Comparison of ENCODE assay signal across 17 cellular contexts in genomic region chr2:10783421-10783820, GRCh38. TPM values are rescaled to one million over a fixed set of nuclear protein-coding genes. Genes with fewer than 3 reads are reported as not detected.
DNase-seq lines count a peak whose midpoint lies in the region; ATAC-seq, FAIRE-seq and TF ChIP-seq lines count a peak whose summit lies in the region.
"Had no signal": no experiment of that assay in that cellular context is flagged by ENCODE, and none has a peak within 500 bp of the region (broad histone marks: within the 10 kb centered on the region; RNA-seq: fewer than 3 reads in every experiment).

No MANE protein-coding gene starts in this region.

- BruUV-seq in Calu3 (replicated peaks; lab: Mats Ljungman, UMichigan) (TSS peak; percentile 88), OCI-LY7 (replicated peaks; lab: Mats Ljungman, UMichigan) (TSS peak; percentile 83), K562 (replicated peaks; lab: Mats Ljungman, UMichigan) (TSS peak; percentile 45)

- H3K27me3 Mint-ChIP-seq in Calu3 (ENCODE audit: unreplicated experiment): no peaks in the 10 kb centered on the region
- H3K27me3 Mint-ChIP-seq: CD4-positive, CD25-positive, alpha-beta regulatory T cell; IgD-negative memory B cell had no signal

- H3K4me1 ChIP-seq in OCI-LY7 (ENCODE audit: insufficient read depth, low read length, poor library complexity, severe bottlenecking): no peaks in the 10 kb centered on the region
- H3K4me1 ChIP-seq in K562 (replicated peaks in 1 of 2; ENCODE audit: control insufficient read depth in 2 of 2, insufficient read depth in 2 of 2, low read length in 2 of 2): peaks cover 0 to under 1% of the 10 kb centered on the region in 2 experiments; a peak in 1 of 5 replicates
- no peaks in the 10 kb centered on the region for H3K4me1 ChIP-seq in HAP-1
- no peaks in the 10 kb centered on the region for H3K4me1 ChIP-seq in psoas muscle

- no peaks in the 10 kb centered on the region for H3K9me1 ChIP-seq in K562 (ENCODE audit: control insufficient read depth, insufficient read depth, low read length)

- H3K4me2 ChIP-seq in OCI-LY7 (ENCODE audit: low read length) (no peak overlapping the region), K562 (ENCODE audit: insufficient read depth, low read length) (no peak overlapping the region)

- H3K27ac Mint-ChIP-seq in Calu3 (ENCODE audit: unreplicated experiment): no peak overlapping the region
- H3K27ac Mint-ChIP-seq: H9, IgD-negative memory B cell had no signal

- CTCF ChIA-PET in Calu3 (lab: Charles Lee) (no interaction called here), OCI-LY7 (lab: Charles Lee; ENCODE audit: unreplicated experiment) (no interaction called here), K562 (lab: Yijun Ruan, JAX; ENCODE audit: low intra/inter-chr PET ratio) (no interaction called here)

- TF ChIP-seq RAD21 in K562 (CRISPR knock-in tag; conservative IDR thresholded peaks at IDR 0.05 in 1 of 2, IDR thresholded peaks at IDR 0.05 in 1 of 2): no peak

- TF ChIP-seq POLR2A in K562 (conservative IDR thresholded peaks at IDR 0.05): no peak

- H3K27ac ChIP-seq in OCI-LY7 (ENCODE audit: low read depth, low read length, poor library complexity, severe bottlenecking) (no peak overlapping the region), K562 (ENCODE audit: extremely low read depth, low read depth, low read length) (no peak overlapping the region), psoas muscle (no peak overlapping the region)

- ATAC-seq in K562 (no peak), SK-N-SH treated with all-trans-retinoic acid at 6 μM for 48 hours (no peak), psoas muscle (no peak)

- H3K36me3 Mint-ChIP-seq in Calu3 (ENCODE audit: insufficient read depth, unreplicated experiment): peaks cover 90% of the 10 kb centered on the region

- intact Hi-C loops in Calu3 (cut with micrococcal nuclease; ENCODE audit: unreplicated experiment) (loop anchor here (2.0 to 10.0 kb wide), 2 partner anchors 27 to 79 kb away; no protein-coding TSS in a partner anchor), OCI-LY7 (cut with micrococcal nuclease; ENCODE audit: unreplicated experiment) (no loop called here), K562 (cut with micrococcal nuclease) (no loop called here), psoas muscle (cut with DNase I) (no loop called here)

- no peaks in the 10 kb centered on the region for H3K79me2 ChIP-seq in OCI-LY7 (ENCODE audit: insufficient read depth, low read depth, low read length)
- H3K79me2 ChIP-seq in K562 (ENCODE audit: control insufficient read depth, insufficient read depth, low read length): no peaks in the 10 kb centered on the region; the same call in 2 of the 3 replicates

- POLR2A ChIA-PET in OCI-LY7 (lab: Charles Lee) (no interaction called here), K562 (lab: Yijun Ruan, JAX) (interaction anchor here (1.7 kb wide), 1 partner anchor 12 kb away, joined by 5 read pairs; no protein-coding TSS in a partner anchor)

- no peak for TF ChIP-seq EP300 in K562 (IDR thresholded peaks at IDR 0.05; ENCODE audit: low read length)

- WGBS in K562 (ENCODE audit: insufficient coverage, low coverage, missing lambda C conversion rate): 95% methylated on average over 4 of the region's 4 CpGs
- 91 to 93% (median 91%) methylated on average over 4 of the region's 4 CpGs for WGBS in psoas muscle, 3 donors

- peaks cover 89% of the 10 kb centered on the region for H3K36me3 ChIP-seq in OCI-LY7 (ENCODE audit: insufficient read depth, low read length)
- H3K36me3 ChIP-seq in K562 (ENCODE audit: control insufficient read depth, insufficient read depth, low read length): peaks cover 86% of the 10 kb centered on the region
- H3K36me3 ChIP-seq in HAP-1 (replicated peaks): peaks cover 74% of the 10 kb centered on the region
- peaks cover 19 to 96% of the 10 kb centered on the region in 2 donors for H3K36me3 ChIP-seq in psoas muscle (ENCODE audit: insufficient read depth in 1 of 2, low read depth in 1 of 2)

- no peak overlapping the region for H3K4me3 Mint-ChIP-seq in Calu3 (ENCODE audit: low read depth, unreplicated experiment)
- H3K4me3 Mint-ChIP-seq: H9, IgD-negative memory B cell had no signal

- in situ Hi-C loops in K562 (cut with MboI) (no loop called here), HAP-1 (cut with MboI; ENCODE audit: low sequenced_read_pairs) (no loop called here)

- H3K27me3 ChIP-seq in K562 (ENCODE audit: control insufficient read depth in 2 of 2, insufficient read depth in 2 of 2, low read length in 2 of 2) (no peaks in the 10 kb centered on the region), HAP-1 (ENCODE audit: low read depth) (no peaks in the 10 kb centered on the region), psoas muscle (ENCODE audit: insufficient read depth in 3 of 3, low read length in 2 of 3) (no peaks in the 10 kb centered on the region)

- no peaks in the 10 kb centered on the region for H3K9me2 ChIP-seq in OCI-LY7 (ENCODE audit: insufficient read depth, low read length)

- no peak overlapping the region for H3K9ac ChIP-seq in K562 (ENCODE audit: insufficient read depth in 1 of 2, low read depth in 2 of 2, low read length in 2 of 2)

- DNase-seq in Calu3 (no peak), OCI-LY7 (ENCODE audit: low spot score) (no peak), K562 (ENCODE audit: extremely low read depth in 1 of 4, low spot score in 3 of 4) (no peak), kidney tubule cell (ENCODE audit: low spot score) (peak; percentile 66), NCI-H510A treated with DMSO at 0.1 percent for 48 hours (lab: John Stamatoyannopoulos, UW) (no peak), HAP-1 (ENCODE audit: low spot score in 2 of 2) (no peak), psoas muscle (no peak)
- DNase-seq: CD4-positive, CD25-positive, alpha-beta regulatory T cell; H9; NCI-H1048; NCI-H146; NCI-H2227 treated with DMSO at 0.1 percent for 48 hours; NCI-H69; NK-92 treated with Interleukin-12 subunit alpha and Interleukin-12 subunit beta, amount 100 ng/mL, for 24 hours; Right ventricle myocardium superior had no signal

- H3K4me1 Mint-ChIP-seq in Calu3 (ENCODE audit: low read depth, unreplicated experiment): peaks cover 17% of the 10 kb centered on the region
- H3K4me1 Mint-ChIP-seq: H9, IgD-negative memory B cell had no signal

- no peak for FAIRE-seq in K562 (lab: Jason Lieb, UNC)

- no peaks in the 10 kb centered on the region for H4K20me1 ChIP-seq in OCI-LY7 (ENCODE audit: insufficient read depth, low read length)
- H4K20me1 ChIP-seq in K562 (replicated peaks; ENCODE audit: control insufficient read depth, insufficient read depth, low read length): peaks cover 10% of the 10 kb centered on the region

- H3K9me3 ChIP-seq in OCI-LY7 (ENCODE audit: low read length): no peaks in the 10 kb centered on the region
- H3K9me3 ChIP-seq in K562 (replicated peaks; ENCODE audit: control insufficient read depth, insufficient read depth, low read depth, low read length): no peaks in the 10 kb centered on the region
- no peaks in the 10 kb centered on the region for H3K9me3 ChIP-seq in HAP-1
- H3K9me3 ChIP-seq in psoas muscle: no peaks in the 10 kb centered on the region

- H2AFZ ChIP-seq in OCI-LY7 (ENCODE audit: low read length): no peak overlapping the region
- no peak overlapping the region for H2AFZ ChIP-seq in K562 (ENCODE audit: low read depth, low read length)

- no peak for TF ChIP-seq CTCF in Calu3 (IDR thresholded peaks at IDR 0.05; ENCODE audit: unreplicated experiment)
- no peak for TF ChIP-seq CTCF in OCI-LY7 (conservative IDR thresholded peaks at IDR 0.05; ENCODE audit: low read length)
- no peak for TF ChIP-seq CTCF in K562 (IDR thresholded peaks at IDR 0.05 in 2 of 3, conservative IDR thresholded peaks at IDR 0.05 in 1 of 3; ENCODE audit: insufficient read depth in 2 of 3, low read depth in 1 of 3, low read length in 3 of 3)
- no peak for TF ChIP-seq CTCF in psoas muscle (IDR thresholded peaks at IDR 0.05)

- H3K4me3 ChIP-seq in OCI-LY7 (ENCODE audit: low read depth, low read length, poor library complexity, severe bottlenecking) (no peak overlapping the region), K562 (no peak overlapping the region), HAP-1 (no peak overlapping the region), psoas muscle (no peak overlapping the region)

- no peaks in the 10 kb centered on the region for H3K9me3 Mint-ChIP-seq in Calu3 (ENCODE audit: low read depth, unreplicated experiment)
- H3K9me3 Mint-ChIP-seq: CD4-positive, CD25-positive, alpha-beta regulatory T cell; H9; IgD-negative memory B cell had no signal

TF ChIP-seq in K562, 482 proteins besides CTCF, POLR2A, EP300 and RAD21 (continues in another document):
- TF ChIP-seq NUFIP1 (IDR thresholded peaks at IDR 0.05; ENCODE audit: partially characterized antibody): no peak
- no peak for TF ChIP-seq HMG20A (CRISPR knock-in tag; conservative IDR thresholded peaks at IDR 0.05)

RNA-seq across cellular contexts. Expression of gene PDIA6, which starts 29.2 kb away (rescaled TPM):
- 313 and 317 TPM in 2 replicates for total RNA-seq in Calu3 (2022)
- total RNA-seq in OCI-LY7 (2014; rRNA removed; shearing (Covaris generic)): 171 and 192 TPM in 2 replicates
- total RNA-seq in OCI-LY7 (2022): 132 and 150 TPM in 2 replicates
- total RNA-seq in K562 (2011; cell fraction: chromatin; rRNA removed; ENCODE audit: low replicate concordance): 169 and 243 TPM in 2 replicates
- 249 and 253 TPM in 2 replicates for total RNA-seq in K562 (2011; cell fraction: nucleolus; rRNA removed)
- 314 and 381 TPM in 2 replicates for total RNA-seq in K562 (2011; cell fraction: nucleoplasm; rRNA removed)
- 171 and 185 TPM in 2 replicates for total RNA-seq in K562 (2014; rRNA removed)
- total RNA-seq in K562 (2014; rRNA removed; fragmentation: Illumina TruSeq; extraction: Trizol): 226 and 229 TPM in 2 replicates
- 226 and 233 TPM in 2 replicates for total RNA-seq in K562 (2015; rRNA removed; fragmentation: Illumina TruSeq; extraction: Trizol)
- 196 and 198 TPM in 2 replicates for total RNA-seq in K562 (2021)
- polyA plus RNA-seq in K562 (2011; rRNA removed): 184 and 234 TPM in 2 replicates
- 78.8 and 175 TPM in 2 replicates for polyA plus RNA-seq in K562 (2011; cell fraction: cytosol; rRNA removed)
- 44.2 and 80.3 TPM in 2 replicates for polyA plus RNA-seq in K562 (2011; cell fraction: nucleus; rRNA removed)
- polyA plus RNA-seq in K562 (2012): 231 and 241 TPM in 2 replicates
- polyA plus RNA-seq in K562 (2014; fragmentation: Illumina TruSeq; extraction: Trizol): 218 and 268 TPM in 2 replicates
- polyA plus RNA-seq in K562 (2014; fragmentation: Nextera tagmentation; extraction: Ambion mirVana): 100 to 1,000 TPM; 166 to 257 TPM
- 189 and 200 TPM in 2 replicates for polyA plus RNA-seq in K562 (2014; rRNA removed)
- polyA minus RNA-seq in K562 (2011; rRNA and poly(A)+ RNA removed): 211 and 234 TPM in 2 replicates
- polyA minus RNA-seq in K562 (2011; cell fraction: cytosol; rRNA and poly(A)+ RNA removed): 74.0 and 79.4 TPM in 2 replicates
- polyA minus RNA-seq in K562 (2011; cell fraction: nucleus; rRNA and poly(A)+ RNA removed): 19.8 and 37.5 TPM in 2 replicates
- total RNA-seq in psoas muscle: 10 to 100 TPM; 40.1 to 61.7 (median 51.7) TPM
- polyA plus RNA-seq in psoas muscle: 100 to 1,000 TPM in 1 of 3 donors, 10 to 100 TPM in 2; 55.1 to 139 (median 80.0) TPM
